In genomic region chr4:8177544-8177943, GRCh38 we compare ENCODE assay signal across 10 cellular contexts. TPM values are rescaled to one million over a fixed set of nuclear protein-coding genes. Genes with fewer than 3 reads are reported as not detected.
A peak's percentile ranks its signal among the peaks of the same experiment; 100 is the strongest.
DNase-seq lines count a peak whose midpoint lies in the region; ATAC-seq and TF ChIP-seq lines count a peak whose summit lies in the region.
"Had no signal": no experiment of that assay in that cellular context is flagged by ENCODE, and none has a peak within 500 bp of the region (broad histone marks: within the 10 kb centered on the region; RNA-seq: fewer than 3 reads in every experiment).

No MANE protein-coding gene starts in this region.

- H3K4me3 Mint-ChIP-seq in stimulated activated naive CD8-positive, alpha-beta T cell treated with anti-CD3 and anti-CD28 coated beads, Interleukin-15, amount 100 ng/mL, for 72 hours, result no peak overlapping the region
- H3K4me3 Mint-ChIP-seq: B cell; CD4-positive, alpha-beta T cell had no signal

- no peak for ATAC-seq in stimulated activated naive CD8-positive, alpha-beta T cell treated with anti-CD3 and anti-CD28 coated beads, Interleukin-15, amount 100 ng/mL, for 72 hours
- ATAC-seq in right lobe of liver, result no peak

- H3K36me3 ChIP-seq in cardiac muscle cell (no peaks in the 10 kb centered on the region), left ventricle myocardium inferior (no peaks in the 10 kb centered on the region), spleen (no peaks in the 10 kb centered on the region), transverse colon (no peaks in the 10 kb centered on the region), right lobe of liver (no peaks in the 10 kb centered on the region)

- TF ChIP-seq POLR2A in spleen (IDR thresholded peaks at IDR 0.05) (no peak), transverse colon (IDR thresholded peaks at IDR 0.05) (no peak), right lobe of liver (IDR thresholded peaks at IDR 0.05) (no peak)

- H3K27ac ChIP-seq in cardiac muscle cell (peak overlapping the region; percentile 17), left ventricle myocardium inferior (replicated peaks) (no peak overlapping the region), spleen (peak overlapping the region in 2 of 8 donors; percentile 13 to 33), transverse colon (no peak overlapping the region), right lobe of liver (no peak overlapping the region)
- H3K27ac ChIP-seq: GM23248 had no signal

- no peak for TF ChIP-seq EP300 in transverse colon (IDR thresholded peaks at IDR 0.05; ENCODE audit: low read depth)

- H3K4me1 ChIP-seq in cardiac muscle cell (ENCODE audit: low read depth), result peaks cover 15% of the 10 kb centered on the region
- peaks cover 38% of the 10 kb centered on the region for H3K4me1 ChIP-seq in left ventricle myocardium inferior
- H3K4me1 ChIP-seq in spleen, result peaks cover 0 to 58% (median 34%) of the 10 kb centered on the region in 6 donors
- peaks cover 0 to 17% (median 11%) of the 10 kb centered on the region in 4 donors for H3K4me1 ChIP-seq in transverse colon
- peaks cover 0 to 10% (median 0%) of the 10 kb centered on the region in 4 donors for H3K4me1 ChIP-seq in right lobe of liver

- in situ Hi-C loops in transverse colon (cut with MboI; ENCODE audit: low pct_ligation_motif_present in 1 of 4, low pct_unique_long_range_greater_than_20kb in 1 of 4, low sequenced_read_pairs in 3 of 4), result no loop called here

- intact Hi-C loops in left ventricle myocardium inferior (cut with micrococcal nuclease) (no loop called here), spleen (cut with DNase I; ENCODE audit: low total_unique reads) (no loop called here), transverse colon (cut with DNase I; ENCODE audit: low total_unique reads) (no loop called here), right lobe of liver (cut with DNase I) (loop anchor here in 1 of 2 donors (10.0 kb wide), 1 partner anchor 227 kb away; no protein-coding TSS in a partner anchor)

- no peaks in the 10 kb centered on the region for H3K9me3 Mint-ChIP-seq in stimulated activated naive CD8-positive, alpha-beta T cell treated with anti-CD3 and anti-CD28 coated beads, Interleukin-15, amount 100 ng/mL, for 72 hours
- H3K9me3 Mint-ChIP-seq: CD4-positive, alpha-beta T cell had no signal

- H3K27me3 ChIP-seq in cardiac muscle cell, result no peaks in the 10 kb centered on the region
- H3K27me3 ChIP-seq in left ventricle myocardium inferior (ENCODE audit: low read depth), result no peaks in the 10 kb centered on the region
- H3K27me3 ChIP-seq in spleen (replicated peaks in 1 of 7), result no peaks in the 10 kb centered on the region
- no peaks in the 10 kb centered on the region for H3K27me3 ChIP-seq in transverse colon
- H3K27me3 ChIP-seq in right lobe of liver, result no peaks in the 10 kb centered on the region

- H3K4me3 ChIP-seq in cardiac muscle cell (no peak overlapping the region), left ventricle myocardium inferior (no peak overlapping the region), spleen (no peak overlapping the region), transverse colon (no peak overlapping the region), right lobe of liver (no peak overlapping the region)
- H3K4me3 ChIP-seq: GM23248 had no signal

- no peak for TF ChIP-seq CTCF in cardiac muscle cell (IDR thresholded peaks at IDR 0.05; ENCODE audit: low read depth, low read length)
- no peak for TF ChIP-seq CTCF in left ventricle myocardium inferior (IDR thresholded peaks at IDR 0.05; ENCODE audit: borderline replicate concordance)
- no peak for TF ChIP-seq CTCF in spleen (IDR thresholded peaks at IDR 0.05 in 8 of 11, conservative IDR thresholded peaks at IDR 0.05 in 3 of 11)
- no peak for TF ChIP-seq CTCF in transverse colon (IDR thresholded peaks at IDR 0.05)
- no peak for TF ChIP-seq CTCF in right lobe of liver (IDR thresholded peaks at IDR 0.05)

- no peak overlapping the region for H3K27ac Mint-ChIP-seq in stimulated activated naive CD8-positive, alpha-beta T cell treated with anti-CD3 and anti-CD28 coated beads, Interleukin-15, amount 100 ng/mL, for 72 hours
- H3K27ac Mint-ChIP-seq: B cell; CD4-positive, alpha-beta T cell had no signal

- H3K9me3 ChIP-seq in cardiac muscle cell (ENCODE audit: low read depth), result no peaks in the 10 kb centered on the region
- H3K9me3 ChIP-seq in left ventricle myocardium inferior (replicated peaks), result no peaks in the 10 kb centered on the region
- H3K9me3 ChIP-seq in spleen, result no peaks in the 10 kb centered on the region
- H3K9me3 ChIP-seq in transverse colon, result no peaks in the 10 kb centered on the region
- H3K9me3 ChIP-seq in right lobe of liver, result no peaks in the 10 kb centered on the region

- H3K4me1 Mint-ChIP-seq in stimulated activated naive CD8-positive, alpha-beta T cell treated with anti-CD3 and anti-CD28 coated beads, Interleukin-15, amount 100 ng/mL, for 72 hours, result peaks cover 8% of the 10 kb centered on the region

- H3K27me3 Mint-ChIP-seq in stimulated activated naive CD8-positive, alpha-beta T cell treated with anti-CD3 and anti-CD28 coated beads, Interleukin-15, amount 100 ng/mL, for 72 hours, result peaks cover 2% of the 10 kb centered on the region
- H3K27me3 Mint-ChIP-seq: B cell; CD4-positive, alpha-beta T cell had no signal

- no peak for DNase-seq in cardiac muscle cell (ENCODE audit: low read depth in 1 of 2, low spot score in 1 of 2)
- no peak for DNase-seq in left ventricle myocardium inferior
- peak; percentile 58 for DNase-seq in left kidney (ENCODE audit: low read depth, low spot score)
- DNase-seq in spleen, result peak; percentile 72
- DNase-seq in transverse colon, result no peak
- no peak for DNase-seq in stimulated activated naive CD8-positive, alpha-beta T cell treated with anti-CD3 and anti-CD28 coated beads, Interleukin-15, amount 100 ng/mL, for 72 hours
- no peak for DNase-seq in right lobe of liver

- WGBS in spleen, 5 donors, result 68 to 79% (median 73%) methylated on average over 6 of the region's 6 CpGs
- 76 to 83% methylated on average over 1 to 6 of the region's 6 CpGs for WGBS in transverse colon (ENCODE audit: low coverage in 1 of 2), 2 donors
- WGBS in right lobe of liver (ENCODE audit: insufficient coverage, low coverage, low lambda C conversion rate, missing lambda C conversion rate), result 60% methylated on average over 4 of the region's 6 CpGs

RNA-seq across cellular contexts. Expression of gene ABLIM2, which starts 18.9 kb away (rescaled TPM):
- total RNA-seq in cardiac muscle cell (5.8 and 7.4 TPM in 2 replicates), left ventricle myocardium inferior (43.5 TPM), spleen (100 to 1,000 TPM in 4 of 7 donors, 10 to 100 TPM in 3; 41.8 to 127 (median 100) TPM), transverse colon (10 to 100 TPM in 3 of 4 donors, 1 to 10 TPM in 1; 3.2 to 58.4 (median 14.2) TPM), right lobe of liver (1 to 10 TPM in 5 of 6 experiments, under 1 TPM in 1; 0.93 to 3.5 (median 2.3) TPM)
- polyA plus RNA-seq in cardiac muscle cell (4.2 and 4.9 TPM in 2 replicates), spleen (10 to 100 TPM; 11.8 to 49.8 (median 26.6) TPM)
- total RNA-seq: GM23248 had no signal
- polyA plus RNA-seq: GM23248 had no signal

RNA-seq across cellular contexts. Expression of gene SH3TC1, which starts 21.5 kb away (rescaled TPM):
- total RNA-seq in cardiac muscle cell (3.8 and 4.6 TPM in 2 replicates), left ventricle myocardium inferior (13.6 TPM), spleen (100 to 1,000 TPM in 1 of 7 donors, 10 to 100 TPM in 6; 58.0 to 157 (median 69.4) TPM), transverse colon (10 to 100 TPM; 15.0 to 78.6 (median 41.4) TPM), right lobe of liver (10 to 100 TPM; 13.2 to 48.0 (median 24.9) TPM)
- polyA plus RNA-seq in cardiac muscle cell (0.57 and 2.9 TPM in 2 replicates), spleen (10 to 100 TPM; 23.3 to 43.7 (median 23.5) TPM)

Comparison
In these comparisons a context has a peak if more than half of its experiments do, and no peak if none do; other contexts are left out.
1. DNase-seq: peak in left kidney (single experiment) and spleen (single experiment); none in cardiac muscle cell (0 of 2), left ventricle myocardium inferior (single experiment), transverse colon (single experiment), stimulated activated naive CD8-positive, alpha-beta T cell treated with anti-CD3 and anti-CD28 coated beads, Interleukin-15, amount 100 ng/mL, for 72 hours (0 of 2) and right lobe of liver (0 of 3).